21 cellular contexts compared by ENCODE assay signal in genomic region chr2:240982821-240983281, GRCh38. TPM values are rescaled to one million over a fixed set of nuclear protein-coding genes. Genes with fewer than 3 reads are reported as not detected.
DNase-seq lines count a peak whose midpoint lies in the region; ATAC-seq, FAIRE-seq and TF ChIP-seq lines count a peak whose summit lies in the region.
"Had no signal": no experiment of that assay in that cellular context is flagged by ENCODE, and none has a peak within 500 bp of the region (broad histone marks: within the 10 kb centered on the region; RNA-seq: fewer than 3 reads in every experiment).

No MANE protein-coding gene starts in this region.

- no peaks in the 10 kb centered on the region for H3K4me1 Mint-ChIP-seq in Calu3 (ENCODE audit: low read depth, unreplicated experiment)
- peaks cover 5% of the 10 kb centered on the region for H3K4me1 Mint-ChIP-seq in stimulated activated effector memory CD8-positive, alpha-beta T cell treated with anti-CD3 and anti-CD28 coated beads, Interleukin-12 subunit alpha, Interleukin-12 subunit beta, amount 100 ng/mL, for 72 hours
- H3K4me1 Mint-ChIP-seq: activated CD8-positive, alpha-beta memory T cell treated with anti-CD3 and anti-CD28 coated beads, Interleukin-2, amount 10 ng/mL, durations not matched to agents 7 days and 5 days had no signal

- H3K36me3 Mint-ChIP-seq in Calu3 (ENCODE audit: insufficient read depth, unreplicated experiment), result peaks cover 7% of the 10 kb centered on the region
- no peaks in the 10 kb centered on the region for H3K36me3 Mint-ChIP-seq in stimulated activated effector memory CD8-positive, alpha-beta T cell treated with anti-CD3 and anti-CD28 coated beads, Interleukin-12 subunit alpha, Interleukin-12 subunit beta, amount 100 ng/mL, for 72 hours
- H3K36me3 Mint-ChIP-seq: activated CD8-positive, alpha-beta memory T cell treated with anti-CD3 and anti-CD28 coated beads, Interleukin-2, amount 10 ng/mL, durations not matched to agents 7 days and 5 days; CD4-positive, alpha-beta memory T cell had no signal

- no peaks in the 10 kb centered on the region for H3K9me3 Mint-ChIP-seq in Calu3 (ENCODE audit: low read depth, unreplicated experiment)
- H3K9me3 Mint-ChIP-seq in stimulated activated effector memory CD8-positive, alpha-beta T cell treated with anti-CD3 and anti-CD28 coated beads, Interleukin-12 subunit alpha, Interleukin-12 subunit beta, amount 100 ng/mL, for 72 hours, result no peaks in the 10 kb centered on the region
- H3K9me3 Mint-ChIP-seq: activated T-cell treated with anti-CD3 and anti-CD28 coated beads, Interleukin-2, amount 50 U/mL, for 72 hours; CD4-positive, alpha-beta memory T cell; HFFc6; T-helper 2 cell treated with Interferon-gamma antibody and Interleukin-4, amounts not matched to agents 5 μg/mL and 100 μg/mL, for 36 hours had no signal

- CTCF ChIA-PET in Calu3 (lab: Charles Lee), result interaction anchor here (0.8 to 1.5 kb wide), 6 partner anchors 11 to 167 kb away, joined by 3 read pairs; partner anchors contain the start of gene PASK

- no peak overlapping the region for H3K9ac ChIP-seq in kidney (ENCODE audit: low read length in 2 of 2)

- no peak overlapping the region for H3K27ac ChIP-seq in RWPE2 (ENCODE audit: poor library complexity, severe bottlenecking)
- no peak overlapping the region for H3K27ac ChIP-seq in kidney (ENCODE audit: low read depth in 2 of 2, low read length in 2 of 2)
- H3K27ac ChIP-seq: breast epithelium, colonic mucosa, heart right ventricle had no signal

- no peak for ATAC-seq in RWPE2 (ENCODE audit: low read depth)
- ATAC-seq in stimulated activated effector memory CD8-positive, alpha-beta T cell treated with anti-CD3 and anti-CD28 coated beads, Interleukin-12 subunit alpha, Interleukin-12 subunit beta, amount 100 ng/mL, for 72 hours, result peak; percentile 11

- no TSS peak for BruUV-seq in Calu3 (replicated peaks; lab: Mats Ljungman, UMichigan)

- peaks cover 55% of the 10 kb centered on the region for H3K27me3 Mint-ChIP-seq in Calu3 (ENCODE audit: unreplicated experiment)

- DNase-seq in Calu3 (no peak), RWPE2 (ENCODE audit: low spot score) (peak; percentile 44), kidney (peak; percentile 53), NCI-H2196 (lab: John Stamatoyannopoulos, UW; ENCODE audit: unreplicated experiment) (no peak), urothelium cell line (ENCODE audit: low spot score) (no peak), hypothalamus (lab: John Stamatoyannopoulos, UW) (no peak)
- DNase-seq in stimulated activated effector memory CD8-positive, alpha-beta T cell treated with anti-CD3 and anti-CD28 coated beads, Interleukin-12 subunit alpha, Interleukin-12 subunit beta, amount 100 ng/mL, for 72 hours (ENCODE audit: low spot score in 2 of 2), result no peak
- DNase-seq: activated CD8-positive, alpha-beta memory T cell treated with anti-CD3 and anti-CD28 coated beads, Interleukin-2, amount 10 ng/mL, durations not matched to agents 7 days and 5 days; amniotic stem cell; colonic mucosa; DMS 273 treated with DMSO at 0.1 percent for 48 hours; effector memory CD4-positive, alpha-beta T cell; EL; HFFc6; NCI-H446 treated with DMSO at 0.1 percent for 48 hours had no signal

- TF ChIP-seq CTCF in Calu3 (IDR thresholded peaks at IDR 0.05; ENCODE audit: unreplicated experiment), result no peak
- no peak for TF ChIP-seq CTCF in RWPE2 (IDR thresholded peaks at IDR 0.05; ENCODE audit: poor library complexity, severe bottlenecking)
- no peak for TF ChIP-seq CTCF in kidney (IDR thresholded peaks at IDR 0.05; ENCODE audit: borderline replicate concordance, extremely low read depth, insufficient read depth)

- intact Hi-C loops in Calu3 (cut with micrococcal nuclease; ENCODE audit: unreplicated experiment) (no loop called here), kidney (cut with DNase I) (no loop called here)

- FAIRE-seq in kidney (lab: Jason Lieb, UNC) (no peak), urothelium cell line (lab: Jason Lieb, UNC) (no peak)
- FAIRE-seq: small intestine had no signal

- H3K4me3 ChIP-seq in RWPE2 (ENCODE audit: severe bottlenecking) (no peak overlapping the region), kidney (ENCODE audit: low read length in 2 of 2) (no peak overlapping the region)
- H3K4me3 ChIP-seq: colonic mucosa, heart right ventricle had no signal

- no peaks in the 10 kb centered on the region for H3K4me1 ChIP-seq in RWPE2 (ENCODE audit: insufficient read depth, poor library complexity, severe bottlenecking)
- peaks cover 0 to 13% of the 10 kb centered on the region in 2 donors for H3K4me1 ChIP-seq in kidney (ENCODE audit: control insufficient read depth in 1 of 2, insufficient read depth in 1 of 2, low read depth in 1 of 2, low read length in 2 of 2)

- H3K9me3 ChIP-seq in RWPE2 (ENCODE audit: severe bottlenecking), result no peaks in the 10 kb centered on the region
- no peaks in the 10 kb centered on the region for H3K9me3 ChIP-seq in kidney (ENCODE audit: control insufficient read depth in 1 of 2, low read length in 2 of 2)
- H3K9me3 ChIP-seq: breast epithelium, colonic mucosa had no signal

- no peak overlapping the region for H3K27ac Mint-ChIP-seq in Calu3 (ENCODE audit: unreplicated experiment)
- no peak overlapping the region for H3K27ac Mint-ChIP-seq in stimulated activated effector memory CD8-positive, alpha-beta T cell treated with anti-CD3 and anti-CD28 coated beads, Interleukin-12 subunit alpha, Interleukin-12 subunit beta, amount 100 ng/mL, for 72 hours
- H3K27ac Mint-ChIP-seq: activated CD8-positive, alpha-beta memory T cell treated with anti-CD3 and anti-CD28 coated beads, Interleukin-2, amount 10 ng/mL, durations not matched to agents 7 days and 5 days; activated T-cell treated with anti-CD3 and anti-CD28 coated beads, Interleukin-2, amount 50 U/mL, for 72 hours; HFFc6; T-helper 2 cell treated with Interferon-gamma antibody and Interleukin-4, amounts not matched to agents 5 μg/mL and 100 μg/mL, for 36 hours had no signal

- no peaks in the 10 kb centered on the region for H3K36me3 ChIP-seq in RWPE2 (ENCODE audit: low read depth)
- H3K36me3 ChIP-seq in kidney (ENCODE audit: control insufficient read depth in 1 of 2, insufficient read depth in 2 of 2, low read length in 2 of 2), result no peaks in the 10 kb centered on the region
- H3K36me3 ChIP-seq: breast epithelium, colonic mucosa, heart right ventricle had no signal

- H3K27me3 ChIP-seq in RWPE2 (ENCODE audit: insufficient read depth, poor library complexity, severe bottlenecking), result peaks cover 6% of the 10 kb centered on the region
- H3K27me3 ChIP-seq: breast epithelium, colonic mucosa had no signal

- peak overlapping the region; percentile 50 for H3K4me3 Mint-ChIP-seq in Calu3 (ENCODE audit: low read depth, unreplicated experiment)
- no peak overlapping the region for H3K4me3 Mint-ChIP-seq in stimulated activated effector memory CD8-positive, alpha-beta T cell treated with anti-CD3 and anti-CD28 coated beads, Interleukin-12 subunit alpha, Interleukin-12 subunit beta, amount 100 ng/mL, for 72 hours
- H3K4me3 Mint-ChIP-seq: activated CD8-positive, alpha-beta memory T cell treated with anti-CD3 and anti-CD28 coated beads, Interleukin-2, amount 10 ng/mL, durations not matched to agents 7 days and 5 days; activated T-cell treated with anti-CD3 and anti-CD28 coated beads, Interleukin-2, amount 50 U/mL, for 72 hours; CD4-positive, alpha-beta memory T cell; HFFc6; T-helper 2 cell treated with Interferon-gamma antibody and Interleukin-4, amounts not matched to agents 5 μg/mL and 100 μg/mL, for 36 hours had no signal

RNA-seq across cellular contexts. Expression of gene SNED1, which starts 15.6 kb away (rescaled TPM):
- total RNA-seq in Calu3 (2022), result 0.76 and 0.86 TPM in 2 replicates
- 42.1 TPM for total RNA-seq in kidney
- polyA plus RNA-seq in kidney (ENCODE audit: insufficient read depth, low read depth, low replicate concordance), result 3.0 TPM

Comparison
In these comparisons a context has a peak if more than half of its experiments do, and no peak if none do; other contexts are left out.
1. DNase-seq: peak in RWPE2 (single experiment) and kidney (single experiment); none in Calu3 (single experiment), stimulated activated effector memory CD8-positive, alpha-beta T cell treated with anti-CD3 and anti-CD28 coated beads, Interleukin-12 subunit alpha, Interleukin-12 subunit beta, amount 100 ng/mL, for 72 hours (0 of 2), NCI-H2196 (single experiment), urothelium cell line (single experiment) and hypothalamus (0 of 51).
2. RNA of gene SNED1, which starts 15.6 kb away (total RNA-seq): 42.1 TPM in kidney (single experiment); 0.76 to 0.86 TPM in Calu3; every median in the first group is over 10 times any median in the second.